In the genomic region with DNA sequence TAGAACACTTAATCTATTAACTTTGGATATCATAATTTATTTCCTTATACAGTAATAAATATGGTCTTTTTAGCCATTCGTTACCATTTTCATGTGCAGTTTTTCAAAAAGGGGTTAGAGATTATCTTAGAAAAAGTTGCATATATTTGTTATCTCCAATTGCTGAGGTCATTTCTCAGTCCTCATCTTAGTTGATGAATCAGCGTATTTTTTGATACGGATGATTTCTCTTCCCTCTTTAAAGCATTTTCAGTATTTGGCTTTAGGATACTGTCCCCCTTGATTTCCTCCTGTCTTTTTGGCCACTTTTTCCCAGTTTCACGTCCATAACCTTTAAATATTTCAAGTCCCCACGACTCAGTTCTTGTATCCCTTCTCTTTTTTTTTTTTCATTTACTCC, we compare ENCODE assay signal across 25 cellular contexts. TPM values are rescaled to one million over a fixed set of nuclear protein-coding genes. Genes with fewer than 3 reads are reported as not detected.
"Had no signal": no experiment of that assay in that cellular context is flagged by ENCODE, and none has a peak within 500 bp of the region (broad histone marks: within the 10 kb centered on the region; RNA-seq: fewer than 3 reads in every experiment).

No MANE protein-coding gene starts in this region.

- H3K27me3 ChIP-seq: neutrophil, spleen, tibial nerve, upper lobe of left lung had no signal

- H3K4me3 ChIP-seq: coronary artery, lower lobe of right lung, psoas muscle, skin epidermis, spleen, thoracic aorta, tibial nerve, upper lobe of left lung had no signal

- FAIRE-seq: endometrium, frontal cortex, keratinocyte, urothelium cell line had no signal

- ATAC-seq: left ventricle myocardium superior; lower lobe of right lung; natural killer cell; psoas muscle; right cardiac atrium; stimulated activated memory B cell treated with anti-CD40 and anti-IgM and Interleukin-4, amounts not matched to agents 10 μg/mL and 1 μg/mL and 100 μg/mL, for 72 hours had no signal

- H3K36me3 ChIP-seq: neutrophil, thoracic aorta had no signal

- H3K27me3 Mint-ChIP-seq: stimulated activated memory B cell treated with anti-CD40 and anti-IgM and Interleukin-4, amounts not matched to agents 10 μg/mL and 1 μg/mL and 100 μg/mL, for 72 hours; stimulated activated naive CD8-positive, alpha-beta T cell treated with anti-CD3 and anti-CD28 coated beads, Interleukin-15, Interleukin-2, amounts not matched to agents 100 ng/mL and 50 ng/mL, for 24 hours had no signal

- H3K4me1 Mint-ChIP-seq: natural killer cell had no signal

- H3K36me3 Mint-ChIP-seq: natural killer cell had no signal

- H3K27ac Mint-ChIP-seq: natural killer cell; stimulated activated memory B cell treated with anti-CD40 and anti-IgM and Interleukin-4, amounts not matched to agents 10 μg/mL and 1 μg/mL and 100 μg/mL, for 72 hours; stimulated activated naive CD8-positive, alpha-beta T cell treated with anti-CD3 and anti-CD28 coated beads, Interleukin-15, Interleukin-2, amounts not matched to agents 100 ng/mL and 50 ng/mL, for 24 hours had no signal

- H3K27ac ChIP-seq: coronary artery, lower lobe of right lung, neutrophil, psoas muscle, skin epidermis, spleen, thoracic aorta, tibial nerve, upper lobe of left lung had no signal

- H3K9me3 Mint-ChIP-seq: natural killer cell; stimulated activated memory B cell treated with anti-CD40 and anti-IgM and Interleukin-4, amounts not matched to agents 10 μg/mL and 1 μg/mL and 100 μg/mL, for 72 hours; stimulated activated naive CD8-positive, alpha-beta T cell treated with anti-CD3 and anti-CD28 coated beads, Interleukin-15, Interleukin-2, amounts not matched to agents 100 ng/mL and 50 ng/mL, for 24 hours had no signal

- H3K9me3 ChIP-seq: lower lobe of right lung, neutrophil, psoas muscle, spleen, thoracic aorta, tibial nerve, upper lobe of left lung had no signal

- DNase-seq: dermis blood vessel endothelial cell; effector memory CD4-positive, alpha-beta T cell; left ventricle myocardium superior; lower lobe of right lung; natural killer cell; psoas muscle; right cardiac atrium; spleen; stimulated activated CD4-positive, alpha-beta T cell treated with anti-CD3 and anti-CD28 coated beads, Interleukin-4, amount 100 ng/mL, for 4 hours; upper lobe of left lung had no signal

- H3K4me1 ChIP-seq: lower lobe of right lung, psoas muscle, spleen, tibial nerve, upper lobe of left lung had no signal

- H3K4me3 Mint-ChIP-seq: natural killer cell; stimulated activated memory B cell treated with anti-CD40 and anti-IgM and Interleukin-4, amounts not matched to agents 10 μg/mL and 1 μg/mL and 100 μg/mL, for 72 hours; stimulated activated naive CD8-positive, alpha-beta T cell treated with anti-CD3 and anti-CD28 coated beads, Interleukin-15, Interleukin-2, amounts not matched to agents 100 ng/mL and 50 ng/mL, for 24 hours had no signal

RNA-seq across cellular contexts. Expression of a gene that starts 54.3 kb away (rescaled TPM):
- total RNA-seq: dermis blood vessel endothelial cell, frontal cortex, left ventricle myocardium superior, lower lobe of right lung, mesenteric fat pad, natural killer cell, psoas muscle, renal cortical epithelial cell, right cardiac atrium, spleen, thoracic aorta, upper lobe of left lung had no signal
- polyA plus RNA-seq: esophagus, keratinocyte, neural cell, psoas muscle, right cardiac atrium, spleen had no signal
